ENCODE assay signal across 29 cellular contexts in genomic region chr15:92574161-92574560, GRCh38.
"Had no signal": no experiment of that assay in that cellular context is flagged by ENCODE, and none has a peak within 500 bp of the region (broad histone marks: within the 10 kb centered on the region; RNA-seq: fewer than 3 reads in every experiment).

No MANE protein-coding gene starts in this region.

- ATAC-seq: naive thymus-derived CD4-positive, alpha-beta T cell; natural killer cell; psoas muscle; right cardiac atrium; right lobe of liver; stimulated activated memory B cell treated with anti-CD40 and anti-IgM and Interleukin-4, amounts not matched to agents 10 μg/mL and 1 μg/mL and 100 μg/mL, for 72 hours; stimulated activated naive CD8-positive, alpha-beta T cell treated with anti-CD3 and anti-CD28 coated beads, Interleukin-15, amount 100 ng/mL, for 72 hours; stimulated activated naive CD8-positive, alpha-beta T cell treated with anti-CD3 and anti-CD28 coated beads, Interleukin-15, Interleukin-2, amounts not matched to agents 100 U/mL and 50 U/mL, for 24 hours had no signal

- H3K4me1 ChIP-seq: parathyroid adenoma, psoas muscle, right lobe of liver, spleen, suprapubic skin, testis, tibial nerve, upper lobe of left lung, vagina had no signal

- H3K27ac ChIP-seq: neural progenitor cell, ovary, parathyroid adenoma, psoas muscle, right lobe of liver, skin epidermis, spleen, suprapubic skin, testis, tibial nerve, upper lobe of left lung, vagina had no signal

- H3K36me3 ChIP-seq: neural progenitor cell, ovary, right lobe of liver, spleen, suprapubic skin, tibial nerve, upper lobe of left lung, vagina had no signal

- H3K4me3 ChIP-seq: neural progenitor cell, ovary, psoas muscle, right lobe of liver, skin epidermis, smooth muscle cell, spleen, suprapubic skin, testis, tibial nerve, upper lobe of left lung, vagina had no signal

- DNase-seq: naive thymus-derived CD4-positive, alpha-beta T cell; natural killer cell; occipital lobe; ovary; posterior cingulate gyrus; psoas muscle; right cardiac atrium; right lobe of liver; spleen; stimulated activated CD4-positive, alpha-beta T cell treated with anti-CD3 and anti-CD28 coated beads, Interleukin-12 subunit alpha, Interleukin-12 subunit beta, amount 100 ng/mL, for 4 hours; stimulated activated CD4-positive, alpha-beta T cell treated with anti-CD3 and anti-CD28 coated beads, Interleukin-1b, Interleukin-23, amount 100 ng/mL, for 48 hours; stimulated activated CD4-positive, alpha-beta T cell treated with anti-CD3 and anti-CD28 coated beads, Interleukin-4, amount 100 ng/mL, for 1 hour; stimulated activated CD4-positive, alpha-beta T cell treated with anti-CD3 and anti-CD28 coated beads, Interleukin-4, amount 100 ng/mL, for 4 hours; stimulated activated CD8-positive, alpha-beta memory T cell treated with anti-CD3 and anti-CD28 coated beads, Interleukin-4, amount 100 ng/mL, for 48 hours; stimulated activated naive CD4-positive, alpha-beta T cell; stimulated activated naive CD8-positive, alpha-beta T cell treated with anti-CD3 and anti-CD28 coated beads, Interleukin-15, amount 100 ng/mL, for 72 hours; stimulated activated naive CD8-positive, alpha-beta T cell treated with anti-CD3 and anti-CD28 coated beads, Interleukin-15, Interleukin-2, amounts not matched to agents 100 U/mL and 50 U/mL, for 24 hours; substantia nigra; testis; trophoblast cell; upper lobe of left lung had no signal

- H3K9me3 ChIP-seq: ovary, psoas muscle, right lobe of liver, spleen, suprapubic skin, testis, tibial nerve, upper lobe of left lung, vagina had no signal

- H3K27me3 ChIP-seq: neural progenitor cell, ovary, right lobe of liver, testis, tibial nerve, upper lobe of left lung, vagina had no signal
